ENCODE assay signal across 16 cellular contexts in genomic region chr17:80026359-80027042, GRCh38. TPM values are rescaled to one million over a fixed set of nuclear protein-coding genes. Genes with fewer than 3 reads are reported as not detected.
DNase-seq lines count a peak whose midpoint lies in the region; ATAC-seq and TF ChIP-seq lines count a peak whose summit lies in the region.
"Had no signal": no experiment of that assay in that cellular context is flagged by ENCODE, and none has a peak within 500 bp of the region (broad histone marks: within the 10 kb centered on the region; RNA-seq: fewer than 3 reads in every experiment).

No MANE protein-coding gene starts in this region.

- H3K27me3 Mint-ChIP-seq in WTC11 (ENCODE audit: low read depth), result no peaks in the 10 kb centered on the region
- H3K27me3 Mint-ChIP-seq in nephron progenitor cell (ENCODE audit: low read depth, poor library complexity), result no peaks in the 10 kb centered on the region
- H3K27me3 Mint-ChIP-seq: activated naive CD4-positive, alpha-beta T cell treated with anti-CD3 and anti-CD28 coated beads, Interleukin-2, amount 50 U/mL, for 24 hours had no signal

- H3K4me3 Mint-ChIP-seq in WTC11 (no peak overlapping the region), nephron progenitor cell (no peak overlapping the region)
- H3K4me3 Mint-ChIP-seq: activated CD4-positive, alpha-beta T cell treated with anti-CD3 and anti-CD28 coated beads, Interleukin-2, amount 10 ng/mL, durations not matched to agents 24 days and 14 days; activated naive CD4-positive, alpha-beta T cell treated with anti-CD3 and anti-CD28 coated beads, Interleukin-2, amount 50 U/mL, for 24 hours had no signal

- 0 out of 2 replicates have a peak, but pooled peaks cover 2% of the 10 kb centered on the region for H3K36me3 Mint-ChIP-seq in WTC11
- H3K36me3 Mint-ChIP-seq in nephron progenitor cell (ENCODE audit: low read depth), result peaks cover 28% of the 10 kb centered on the region
- H3K36me3 Mint-ChIP-seq: activated naive CD4-positive, alpha-beta T cell treated with anti-CD3 and anti-CD28 coated beads, Interleukin-2, amount 50 U/mL, for 24 hours had no signal

- H3K4me1 Mint-ChIP-seq in WTC11, result peaks cover 21% of the 10 kb centered on the region
- H3K4me1 Mint-ChIP-seq in nephron progenitor cell, result peaks cover 44% of the 10 kb centered on the region
- H3K4me1 Mint-ChIP-seq: activated CD4-positive, alpha-beta T cell treated with anti-CD3 and anti-CD28 coated beads, Interleukin-2, amount 10 ng/mL, durations not matched to agents 24 days and 14 days; activated naive CD4-positive, alpha-beta T cell treated with anti-CD3 and anti-CD28 coated beads, Interleukin-2, amount 50 U/mL, for 24 hours had no signal

- ATAC-seq in WTC11 (no peak), HG03439 (IDR thresholded peaks at IDR 0.05; ENCODE audit: unreplicated experiment) (no peak), HG03571 (IDR thresholded peaks at IDR 0.05; ENCODE audit: unreplicated experiment) (no peak), HG03521 (IDR thresholded peaks at IDR 0.05; ENCODE audit: unreplicated experiment) (no peak)
- ATAC-seq: heart left ventricle, PC-3 had no signal

- CTCF ChIA-PET in WTC11 (lab: Charles Lee), result interaction anchor here (1.4 to 3.7 kb wide), 5 partner anchors 19 to 98 kb away, joined by 3 to 36 read pairs (median 5); partner anchors contain the start of gene GAA

- peaks cover 3% of the 10 kb centered on the region for H3K9me3 Mint-ChIP-seq in WTC11
- no peaks in the 10 kb centered on the region for H3K9me3 Mint-ChIP-seq in nephron progenitor cell
- H3K9me3 Mint-ChIP-seq: activated CD4-positive, alpha-beta T cell treated with anti-CD3 and anti-CD28 coated beads, Interleukin-2, amount 10 ng/mL, durations not matched to agents 24 days and 14 days; activated naive CD4-positive, alpha-beta T cell treated with anti-CD3 and anti-CD28 coated beads, Interleukin-2, amount 50 U/mL, for 24 hours had no signal

- H3K27ac Mint-ChIP-seq in WTC11 (peak overlapping the region; percentile 20), nephron progenitor cell (peak overlapping the region; percentile 53)
- H3K27ac Mint-ChIP-seq: activated CD4-positive, alpha-beta T cell treated with anti-CD3 and anti-CD28 coated beads, Interleukin-2, amount 10 ng/mL, durations not matched to agents 24 days and 14 days; activated naive CD4-positive, alpha-beta T cell treated with anti-CD3 and anti-CD28 coated beads, Interleukin-2, amount 50 U/mL, for 24 hours had no signal

- POLR2A ChIA-PET in WTC11 (lab: Charles Lee), result interaction anchor here (0.6 kb wide), 1 partner anchor 8 kb away, joined by 4 read pairs; no protein-coding TSS in a partner anchor

- DNase-seq in D341Med (ENCODE audit: low spot score), result peak; percentile 45
- peak; percentile 94 for DNase-seq in NCI-H2029 treated with DMSO at 0.1 percent for 48 hours (lab: John Stamatoyannopoulos, UW)
- no peak for DNase-seq in WTC11 (ENCODE audit: low spot score)
- no peak for DNase-seq in nephron progenitor cell
- no peak for DNase-seq in ureter (ENCODE audit: low spot score)
- DNase-seq: activated CD4-positive, alpha-beta T cell treated with anti-CD3 and anti-CD28 coated beads, Interleukin-2, amount 10 ng/mL, durations not matched to agents 24 days and 14 days; activated T-cell treated with anti-CD3 and anti-CD28 coated beads for 4 hours; HCEC 1CT; heart left ventricle; islet precursor cell; mesendoderm; PC-3 had no signal

- no peak for TF ChIP-seq CTCF in WTC11 (IDR thresholded peaks at IDR 0.05)
- TF ChIP-seq CTCF in nephron progenitor cell (IDR thresholded peaks at IDR 0.05), result no peak

TF ChIP-seq in WTC11, 78 proteins besides CTCF, POLR2A, EP300 and RAD21:
- TF ChIP-seq NFYB (CRISPR knock-in tag; conservative IDR thresholded peaks at IDR 0.05; ENCODE audit: low read depth) (no peak), GTF2I (CRISPR knock-in tag; conservative IDR thresholded peaks at IDR 0.05) (no peak), ZNF512 (CRISPR knock-in tag; IDR thresholded peaks at IDR 0.05; ENCODE audit: borderline replicate concordance) (no peak), TEAD4 (CRISPR knock-in tag; IDR thresholded peaks at IDR 0.05) (no peak), NFATC4 (CRISPR knock-in tag; IDR thresholded peaks at IDR 0.05) (no peak), SMAD4 (CRISPR knock-in tag; IDR thresholded peaks at IDR 0.05) (no peak), ZNF396 (CRISPR knock-in tag; IDR thresholded peaks at IDR 0.05; ENCODE audit: borderline replicate concordance) (no peak)

RNA-seq across cellular contexts. Expression of gene TBC1D16, which starts 9.2 kb away (rescaled TPM):
- total RNA-seq in WTC11 (2021) (89.8 to 96.1 TPM (median 90.4 TPM) in 3 replicates), ureter (37.0 TPM)

RNA-seq across cellular contexts. Expression of gene CCDC40, which starts 9.9 kb away (rescaled TPM):
- 15.1 to 16.3 TPM (median 15.2 TPM) in 3 replicates for total RNA-seq in WTC11 (2021)
- total RNA-seq in ureter, result 12.4 TPM

Comparison
In these comparisons a context has a peak if more than half of its experiments do, and no peak if none do; other contexts are left out.
1. DNase-seq: peak in D341Med (single experiment) and NCI-H2029 treated with DMSO at 0.1 percent for 48 hours (single experiment); none in WTC11 (single experiment), nephron progenitor cell (single experiment) and ureter (single experiment).